In the genomic region with DNA sequence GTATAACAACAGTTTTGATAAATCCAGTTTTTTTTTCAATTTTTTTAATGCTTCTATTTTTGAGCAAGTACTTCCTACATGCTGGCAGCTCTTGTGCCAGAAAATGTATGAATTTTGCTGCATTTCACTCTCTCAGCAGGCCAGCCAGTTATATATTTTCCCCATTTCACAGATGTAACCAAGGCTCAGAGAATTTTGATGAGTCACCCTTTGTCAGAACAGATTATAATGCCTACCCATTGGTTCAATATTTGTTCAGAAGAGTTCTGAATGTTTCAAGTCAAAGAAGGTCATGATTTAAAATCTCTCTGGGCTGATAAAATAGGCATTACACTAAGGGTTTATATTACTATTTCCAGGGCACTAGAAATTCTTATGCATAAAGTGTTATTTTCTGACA, we compare ENCODE assay signal across 33 cellular contexts.
"Had no signal": no experiment of that assay in that cellular context is flagged by ENCODE, and none has a peak within 500 bp of the region (broad histone marks: within the 10 kb centered on the region; RNA-seq: fewer than 3 reads in every experiment).

No MANE protein-coding gene starts in this region.

- H3K4me1 ChIP-seq: ascending aorta, esophagus squamous epithelium, gastroesophageal sphincter had no signal

- H3K36me3 Mint-ChIP-seq: activated CD4-positive, alpha-beta memory T cell treated with anti-CD3 and anti-CD28 coated beads for 36 hours; activated CD8-positive, alpha-beta memory T cell treated with anti-CD3 and anti-CD28 coated beads, Interleukin-2, amount 10 ng/mL, durations not matched to agents 7 days and 5 days; activated naive CD4-positive, alpha-beta T cell treated with anti-CD3 and anti-CD28 coated beads, Interleukin-2, amount 10 ng/mL, durations not matched to agents 7 days and 5 days; activated naive CD4-positive, alpha-beta T cell treated with anti-CD3 and anti-CD28 coated beads, Interleukin-2, amount 50 U/mL, for 72 hours; activated naive CD8-positive, alpha-beta T cell treated with anti-CD3 and anti-CD28 coated beads, Interleukin-2, amount 10 ng/mL, durations not matched to agents 7 days and 5 days; brain had no signal

- H3K27ac ChIP-seq: ascending aorta, coronary artery, dorsolateral prefrontal cortex, epithelial cell of prostate, esophagus squamous epithelium, gastroesophageal sphincter, WERI-Rb-1 had no signal

- H3K27me3 Mint-ChIP-seq: activated B cell treated with CpG ODN at 0.5 μM for 24 hours; activated CD4-positive, alpha-beta memory T cell treated with anti-CD3 and anti-CD28 coated beads for 36 hours; activated CD8-positive, alpha-beta memory T cell treated with anti-CD3 and anti-CD28 coated beads, Interleukin-2, amount 10 ng/mL, durations not matched to agents 7 days and 5 days; activated naive CD4-positive, alpha-beta T cell treated with anti-CD3 and anti-CD28 coated beads, Interleukin-2, amount 10 ng/mL, durations not matched to agents 7 days and 5 days; activated naive CD8-positive, alpha-beta T cell treated with anti-CD3 and anti-CD28 coated beads, Interleukin-2, amount 10 ng/mL, durations not matched to agents 7 days and 5 days; activated T-cell treated with anti-CD3 and anti-CD28 coated beads, Interleukin-2, amount 50 U/mL, for 24 hours; central memory CD8-positive, alpha-beta T cell; dendritic cell treated with granulocyte-macrophage colony-stimulating factor and Interleukin-4, amounts not matched to agents 40 ng/mL and 50 ng/mL, for 4 days; T-helper 17 cell had no signal

- H3K4me3 Mint-ChIP-seq: activated B cell treated with CpG ODN at 0.5 μM for 24 hours; activated CD4-positive, alpha-beta memory T cell treated with anti-CD3 and anti-CD28 coated beads for 36 hours; activated CD8-positive, alpha-beta memory T cell treated with anti-CD3 and anti-CD28 coated beads, Interleukin-2, amount 10 ng/mL, durations not matched to agents 7 days and 5 days; activated CD8-positive, alpha-beta T cell treated with anti-CD3 and anti-CD28 coated beads, Interleukin-2, amount 10 ng/mL, durations not matched to agents 7 days and 5 days; activated naive CD4-positive, alpha-beta T cell treated with anti-CD3 and anti-CD28 coated beads, Interleukin-2, amount 10 ng/mL, durations not matched to agents 7 days and 5 days; activated naive CD8-positive, alpha-beta T cell treated with anti-CD3 and anti-CD28 coated beads, Interleukin-2, amount 10 ng/mL, durations not matched to agents 7 days and 5 days; activated T-cell treated with anti-CD3 and anti-CD28 coated beads, Interleukin-2, amount 50 U/mL, for 24 hours; activated T-cell treated with anti-CD3 and anti-CD28 coated beads, Interleukin-2, amount 50 U/mL, for 72 hours; brain; central memory CD8-positive, alpha-beta T cell; dendritic cell treated with granulocyte-macrophage colony-stimulating factor and Interleukin-4, amounts not matched to agents 40 ng/mL and 50 ng/mL, for 4 days; T-helper 17 cell; T-helper 2 cell treated with Interferon-gamma antibody and Interleukin-4, amounts not matched to agents 5 μg/mL and 100 μg/mL, for 36 hours had no signal

- H3K27me3 ChIP-seq: ascending aorta, dorsolateral prefrontal cortex, gastroesophageal sphincter had no signal

- H3K9me3 Mint-ChIP-seq: activated B cell treated with CpG ODN at 0.5 μM for 24 hours; activated naive CD8-positive, alpha-beta T cell treated with anti-CD3 and anti-CD28 coated beads, Interleukin-2, amount 10 ng/mL, durations not matched to agents 7 days and 5 days; activated T-cell treated with anti-CD3 and anti-CD28 coated beads, Interleukin-2, amount 50 U/mL, for 24 hours; brain had no signal

- H3K36me3 ChIP-seq: ascending aorta, esophagus squamous epithelium, gastroesophageal sphincter, WERI-Rb-1 had no signal

- H3K4me3 ChIP-seq: ascending aorta, coronary artery, dorsolateral prefrontal cortex, esophagus squamous epithelium, gastroesophageal sphincter had no signal

- H3K4me1 Mint-ChIP-seq: activated B cell treated with CpG ODN at 0.5 μM for 24 hours; activated CD8-positive, alpha-beta memory T cell treated with anti-CD3 and anti-CD28 coated beads, Interleukin-2, amount 10 ng/mL, durations not matched to agents 7 days and 5 days; activated naive CD4-positive, alpha-beta T cell treated with anti-CD3 and anti-CD28 coated beads, Interleukin-2, amount 10 ng/mL, durations not matched to agents 7 days and 5 days; activated naive CD8-positive, alpha-beta T cell treated with anti-CD3 and anti-CD28 coated beads, Interleukin-2, amount 10 ng/mL, durations not matched to agents 7 days and 5 days; central memory CD8-positive, alpha-beta T cell; T-helper 17 cell had no signal

- H3K27ac Mint-ChIP-seq: activated B cell treated with CpG ODN at 0.5 μM for 24 hours; activated CD4-positive, alpha-beta memory T cell treated with anti-CD3 and anti-CD28 coated beads for 36 hours; activated CD8-positive, alpha-beta memory T cell treated with anti-CD3 and anti-CD28 coated beads, Interleukin-2, amount 10 ng/mL, durations not matched to agents 7 days and 5 days; activated CD8-positive, alpha-beta T cell treated with anti-CD3 and anti-CD28 coated beads, Interleukin-2, amount 10 ng/mL, durations not matched to agents 7 days and 5 days; activated naive CD4-positive, alpha-beta T cell treated with anti-CD3 and anti-CD28 coated beads, Interleukin-2, amount 10 ng/mL, durations not matched to agents 7 days and 5 days; activated naive CD4-positive, alpha-beta T cell treated with anti-CD3 and anti-CD28 coated beads, Interleukin-2, amount 50 U/mL, for 72 hours; activated naive CD8-positive, alpha-beta T cell treated with anti-CD3 and anti-CD28 coated beads, Interleukin-2, amount 10 ng/mL, durations not matched to agents 7 days and 5 days; activated T-cell treated with anti-CD3 and anti-CD28 coated beads, Interleukin-2, amount 50 U/mL, for 24 hours; activated T-cell treated with anti-CD3 and anti-CD28 coated beads, Interleukin-2, amount 50 U/mL, for 72 hours; brain; dendritic cell treated with granulocyte-macrophage colony-stimulating factor and Interleukin-4, amounts not matched to agents 40 ng/mL and 50 ng/mL, for 4 days; T-helper 17 cell; T-helper 2 cell treated with Interferon-gamma antibody and Interleukin-4, amounts not matched to agents 5 μg/mL and 100 μg/mL, for 36 hours had no signal

- ATAC-seq: activated CD4-positive, CD25-positive, alpha-beta regulatory T cell treated with anti-CD3 and anti-CD28 coated beads, Interleukin-2, amount 50 U/mL, for 24 hours; activated CD8-positive, alpha-beta memory T cell treated with anti-CD3 and anti-CD28 coated beads, Interleukin-2, amount 10 ng/mL, durations not matched to agents 7 days and 5 days; activated CD8-positive, alpha-beta T cell treated with anti-CD3 and anti-CD28 coated beads, Interleukin-2, amount 10 ng/mL, durations not matched to agents 7 days and 5 days; activated naive CD4-positive, alpha-beta T cell treated with anti-CD3 and anti-CD28 coated beads, Interleukin-2, amount 50 U/mL, for 72 hours; activated T-cell treated with anti-CD3 and anti-CD28 coated beads, Interleukin-2, amount 50 U/mL, for 72 hours; gastroesophageal sphincter; T-helper 17 cell had no signal

- DNase-seq: activated B cell treated with CpG ODN at 0.5 μM for 24 hours; activated CD4-positive, alpha-beta memory T cell treated with anti-CD3 and anti-CD28 coated beads for 36 hours; activated CD4-positive, alpha-beta T cell treated with anti-CD3 and anti-CD28 coated beads for 48 hours; activated CD4-positive, alpha-beta T cell treated with anti-CD3 and anti-CD28 coated beads, Interleukin-2, amount 50 U/mL, for 1 hour; activated CD8-positive, alpha-beta memory T cell treated with anti-CD3 and anti-CD28 coated beads, Interleukin-2, amount 10 ng/mL, durations not matched to agents 7 days and 5 days; activated CD8-positive, alpha-beta memory T cell treated with anti-CD3 and anti-CD28 coated beads, Interleukin-2, amount 50 U/mL, for 4 hours; activated CD8-positive, alpha-beta T cell treated with anti-CD3 and anti-CD28 coated beads, Interleukin-2, amount 10 ng/mL, durations not matched to agents 7 days and 5 days; activated gamma-delta T cell; activated naive CD4-positive, alpha-beta T cell; activated naive CD4-positive, alpha-beta T cell treated with anti-CD3 and anti-CD28 coated beads, Interleukin-2, amount 10 ng/mL, durations not matched to agents 7 days and 5 days; activated naive CD8-positive, alpha-beta T cell treated with anti-CD3 and anti-CD28 coated beads, Interleukin-2, amount 10 ng/mL, durations not matched to agents 7 days and 5 days; activated T-cell treated with anti-CD3 and anti-CD28 coated beads for 4 hours; activated T-cell treated with anti-CD3 and anti-CD28 coated beads, Interleukin-2, amount 50 U/mL, for 24 hours; activated T-cell treated with anti-CD3 and anti-CD28 coated beads, Interleukin-2, amount 50 U/mL, for 72 hours; dorsolateral prefrontal cortex; effector memory CD4-positive, alpha-beta T cell; esophagus squamous epithelium; foreskin melanocyte; head of caudate nucleus; T-helper 1 cell; T-helper 17 cell; T1000; WERI-Rb-1 had no signal
